In genomic region chr18:79586436-79587297, GRCh38 we compare ENCODE assay signal across 20 cellular contexts.
DNase-seq lines count a peak whose midpoint lies in the region; ATAC-seq, FAIRE-seq and TF ChIP-seq lines count a peak whose summit lies in the region.
"Had no signal": no experiment of that assay in that cellular context is flagged by ENCODE, and none has a peak within 500 bp of the region (broad histone marks: within the 10 kb centered on the region; RNA-seq: fewer than 3 reads in every experiment).

No MANE protein-coding gene starts in this region.

- H3K4me3 Mint-ChIP-seq in activated T-cell treated with anti-CD3 and anti-CD28 coated beads, Interleukin-2, amount 50 U/mL, for 4 hours: no peak overlapping the region
- H3K4me3 Mint-ChIP-seq: activated CD4-positive, alpha-beta memory T cell treated with anti-CD3 and anti-CD28 coated beads for 36 hours; activated naive CD8-positive, alpha-beta T cell treated with anti-CD3 and anti-CD28 coated beads for 36 hours; activated T-cell treated with anti-CD3 and anti-CD28 coated beads, Interleukin-2, amount 50 U/mL, for 24 hours; stimulated activated naive CD8-positive, alpha-beta T cell treated with anti-CD3 and anti-CD28 coated beads, Interleukin-15, Interleukin-2, amounts not matched to agents 100 ng/mL and 50 ng/mL, for 24 hours had no signal

- H3K9me3 Mint-ChIP-seq in activated T-cell treated with anti-CD3 and anti-CD28 coated beads, Interleukin-2, amount 50 U/mL, for 4 hours: no peaks in the 10 kb centered on the region
- H3K9me3 Mint-ChIP-seq: activated CD4-positive, alpha-beta memory T cell treated with anti-CD3 and anti-CD28 coated beads for 36 hours; activated naive CD8-positive, alpha-beta T cell treated with anti-CD3 and anti-CD28 coated beads for 36 hours; activated T-cell treated with anti-CD3 and anti-CD28 coated beads, Interleukin-2, amount 50 U/mL, for 24 hours; stimulated activated naive CD8-positive, alpha-beta T cell treated with anti-CD3 and anti-CD28 coated beads, Interleukin-15, Interleukin-2, amounts not matched to agents 100 ng/mL and 50 ng/mL, for 24 hours had no signal

- no peak for TF ChIP-seq CTCF in WERI-Rb-1 (IDR thresholded peaks at IDR 0.05; ENCODE audit: low read depth, low read length)
- no peak for TF ChIP-seq CTCF in kidney (IDR thresholded peaks at IDR 0.05; ENCODE audit: borderline replicate concordance, extremely low read depth, insufficient read depth)
- TF ChIP-seq CTCF in spleen (IDR thresholded peaks at IDR 0.05 in 8 of 11, conservative IDR thresholded peaks at IDR 0.05 in 3 of 11): no peak

- no peaks in the 10 kb centered on the region for H3K27me3 Mint-ChIP-seq in activated T-cell treated with anti-CD3 and anti-CD28 coated beads, Interleukin-2, amount 50 U/mL, for 4 hours (ENCODE audit: low read depth)
- H3K27me3 Mint-ChIP-seq: activated CD4-positive, alpha-beta memory T cell treated with anti-CD3 and anti-CD28 coated beads for 36 hours; activated naive CD8-positive, alpha-beta T cell treated with anti-CD3 and anti-CD28 coated beads for 36 hours; activated T-cell treated with anti-CD3 and anti-CD28 coated beads, Interleukin-2, amount 50 U/mL, for 24 hours; stimulated activated naive CD8-positive, alpha-beta T cell treated with anti-CD3 and anti-CD28 coated beads, Interleukin-15, Interleukin-2, amounts not matched to agents 100 ng/mL and 50 ng/mL, for 24 hours had no signal

- no peaks in the 10 kb centered on the region for H3K4me1 Mint-ChIP-seq in activated T-cell treated with anti-CD3 and anti-CD28 coated beads, Interleukin-2, amount 50 U/mL, for 4 hours (ENCODE audit: low read depth)
- H3K4me1 Mint-ChIP-seq: activated naive CD8-positive, alpha-beta T cell treated with anti-CD3 and anti-CD28 coated beads for 36 hours had no signal

- intact Hi-C loops in kidney (cut with DNase I): no loop called here
- intact Hi-C loops in spleen (cut with DNase I; ENCODE audit: low total_unique reads): no loop called here

- H3K27ac ChIP-seq in WERI-Rb-1 (no peak overlapping the region), kidney (ENCODE audit: low read depth in 2 of 2, low read length in 2 of 2) (no peak overlapping the region), spleen (no peak overlapping the region)
- H3K27ac ChIP-seq: foreskin keratinocyte, VCaP had no signal

- FAIRE-seq in kidney (lab: Jason Lieb, UNC): no peak
- FAIRE-seq: GM18507, HTR-8/SVneo had no signal

- H3K4me3 ChIP-seq in WERI-Rb-1 (ENCODE audit: low read depth, low read length) (no peak overlapping the region), kidney (ENCODE audit: low read length in 2 of 2) (no peak overlapping the region), spleen (no peak overlapping the region)

- H3K27me3 ChIP-seq in WERI-Rb-1 (ENCODE audit: insufficient read depth, low read depth, severe bottlenecking): no peaks in the 10 kb centered on the region
- no peaks in the 10 kb centered on the region for H3K27me3 ChIP-seq in spleen (replicated peaks in 1 of 7)
- H3K27me3 ChIP-seq: BE2C had no signal

- H3K36me3 ChIP-seq in WERI-Rb-1 (no peaks in the 10 kb centered on the region), kidney (ENCODE audit: control insufficient read depth in 1 of 2, insufficient read depth in 2 of 2, low read length in 2 of 2) (no peaks in the 10 kb centered on the region), spleen (no peaks in the 10 kb centered on the region)
- H3K36me3 ChIP-seq: BE2C had no signal

- no peak for TF ChIP-seq POLR2A in spleen (IDR thresholded peaks at IDR 0.05)

- H3K4me1 ChIP-seq in kidney (ENCODE audit: control insufficient read depth in 1 of 2, insufficient read depth in 1 of 2, low read depth in 1 of 2, low read length in 2 of 2) (no peaks in the 10 kb centered on the region), spleen (peaks cover 0 to 24% (median 10%) of the 10 kb centered on the region in 6 donors)
- H3K4me1 ChIP-seq: BE2C, foreskin keratinocyte had no signal

- no peaks in the 10 kb centered on the region for H3K9me3 ChIP-seq in WERI-Rb-1 (ENCODE audit: severe bottlenecking)
- peaks cover 0 to 3% of the 10 kb centered on the region in 2 donors for H3K9me3 ChIP-seq in kidney (ENCODE audit: control insufficient read depth in 1 of 2, low read length in 2 of 2)
- no peaks in the 10 kb centered on the region for H3K9me3 ChIP-seq in spleen
- H3K9me3 ChIP-seq: BE2C had no signal

- no peaks in the 10 kb centered on the region for H3K36me3 Mint-ChIP-seq in activated T-cell treated with anti-CD3 and anti-CD28 coated beads, Interleukin-2, amount 50 U/mL, for 4 hours (ENCODE audit: insufficient read depth)
- H3K36me3 Mint-ChIP-seq: activated CD4-positive, alpha-beta memory T cell treated with anti-CD3 and anti-CD28 coated beads for 36 hours; activated naive CD8-positive, alpha-beta T cell treated with anti-CD3 and anti-CD28 coated beads for 36 hours had no signal

- 86 to 94% (median 88%) methylated on average over 26 to 35 of the region's 35 CpGs for WGBS in spleen, 5 donors

- ATAC-seq in activated T-cell treated with anti-CD3 and anti-CD28 coated beads, Interleukin-2, amount 50 U/mL, for 4 hours: no peak
- ATAC-seq in HG02571 (IDR thresholded peaks at IDR 0.05; ENCODE audit: unreplicated experiment) (no peak), HG02885 (IDR thresholded peaks at IDR 0.05; ENCODE audit: poor library complexity, unreplicated experiment) (no peak)
- ATAC-seq: foreskin keratinocyte had no signal

- no peak overlapping the region for H3K9ac ChIP-seq in kidney (ENCODE audit: low read length in 2 of 2)

- peak; percentile 6 for DNase-seq in activated T-cell treated with anti-CD3 and anti-CD28 coated beads, Interleukin-2, amount 50 U/mL, for 1 hour
- DNase-seq in activated T-cell treated with anti-CD3 and anti-CD28 coated beads, Interleukin-2, amount 50 U/mL, for 4 hours: no peak
- DNase-seq in WERI-Rb-1 (peak; percentile 7), kidney (peak; percentile 66), spleen (peak; percentile 65), NCI-H2107 (lab: John Stamatoyannopoulos, UW) (no peak)
- DNase-seq: activated CD4-positive, alpha-beta memory T cell treated with anti-CD3 and anti-CD28 coated beads for 36 hours; activated naive CD8-positive, alpha-beta T cell treated with anti-CD3 and anti-CD28 coated beads for 36 hours; activated T-cell treated with anti-CD3 and anti-CD28 coated beads, Interleukin-2, amount 50 U/mL, for 24 hours; BE2C; EL; foreskin keratinocyte; kidney glomerular epithelial cell; T-helper 1 cell had no signal

Comparison
In these comparisons a context has a peak if more than half of its experiments do, and no peak if none do; other contexts are left out.
1. DNase-seq: peak in activated T-cell treated with anti-CD3 and anti-CD28 coated beads, Interleukin-2, amount 50 U/mL, for 1 hour (single experiment), WERI-Rb-1 (single experiment), kidney (single experiment) and spleen (single experiment); none in activated T-cell treated with anti-CD3 and anti-CD28 coated beads, Interleukin-2, amount 50 U/mL, for 4 hours (single experiment) and NCI-H2107 (single experiment).